ENCODE assay signal across 10 cellular contexts in the genomic region with DNA sequence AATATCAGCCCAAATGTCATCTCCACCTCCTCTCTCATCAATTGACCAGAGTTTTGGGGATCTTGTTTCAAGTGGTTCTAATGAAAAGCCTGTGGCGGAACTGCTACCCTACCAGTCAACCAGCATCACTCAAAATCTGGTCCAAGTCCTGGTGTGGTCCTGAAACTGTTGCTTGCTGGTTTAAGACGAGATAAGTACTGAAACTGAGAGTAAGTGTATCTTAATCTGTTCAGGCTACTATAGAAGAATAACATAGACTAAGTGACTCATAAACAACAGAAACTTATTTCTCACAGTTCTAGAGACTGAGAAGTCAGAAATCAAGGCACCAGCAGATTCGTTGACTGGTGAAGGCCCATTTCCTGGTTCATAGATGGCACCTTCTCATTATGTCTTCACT. TPM values are rescaled to one million over a fixed set of nuclear protein-coding genes. Genes with fewer than 3 reads are reported as not detected.
DNase-seq lines count a peak whose midpoint lies in the region; ATAC-seq and TF ChIP-seq lines count a peak whose summit lies in the region.
"Had no signal": no experiment of that assay in that cellular context is flagged by ENCODE, and none has a peak within 500 bp of the region (broad histone marks: within the 10 kb centered on the region; RNA-seq: fewer than 3 reads in every experiment).

No MANE protein-coding gene starts in this region.

- H3K9me3 ChIP-seq in parathyroid adenoma (ENCODE audit: control insufficient read depth, low read length): no peaks in the 10 kb centered on the region
- H3K9me3 ChIP-seq in psoas muscle: no peaks in the 10 kb centered on the region
- H3K9me3 ChIP-seq: neutrophil had no signal

- H2AFZ ChIP-seq in parathyroid adenoma: peak overlapping the region; percentile 36

- H3K79me2 ChIP-seq in parathyroid adenoma: no peaks in the 10 kb centered on the region

- intact Hi-C loops in left colon (cut with DNase I, micrococcal nuclease) (no loop called here), psoas muscle (cut with DNase I) (no loop called here)

- H3K4me3 ChIP-seq in parathyroid adenoma (ENCODE audit: low read depth, low read length) (no peak overlapping the region), psoas muscle (no peak overlapping the region)

- 88 to 94% (median 89%) methylated on average over 3 of the region's 3 CpGs for WGBS in psoas muscle, 3 donors

- H3K27me3 ChIP-seq in parathyroid adenoma (ENCODE audit: control insufficient read depth, insufficient read depth, low read length) (no peaks in the 10 kb centered on the region), psoas muscle (ENCODE audit: insufficient read depth in 3 of 3, low read length in 2 of 3) (no peaks in the 10 kb centered on the region)

- no peak overlapping the region for H3K9ac ChIP-seq in parathyroid adenoma

- H3K27ac ChIP-seq in parathyroid adenoma (no peak overlapping the region), caudate nucleus (ENCODE audit: low read depth, low read length) (no peak overlapping the region), psoas muscle (no peak overlapping the region)
- H3K27ac ChIP-seq: 22Rv1, neutrophil had no signal

- H3K36me3 ChIP-seq in parathyroid adenoma (ENCODE audit: control insufficient read depth, insufficient read depth, low read length) (no peaks in the 10 kb centered on the region), psoas muscle (ENCODE audit: insufficient read depth in 1 of 2, low read depth in 1 of 2) (no peaks in the 10 kb centered on the region)
- H3K36me3 ChIP-seq: neutrophil had no signal

- DNase-seq in DMS 273 (lab: John Stamatoyannopoulos, UW; ENCODE audit: unreplicated experiment): peak; percentile 7
- no peak for DNase-seq in DMS 273 treated with DMSO at 0.1 percent for 48 hours (lab: John Stamatoyannopoulos, UW)
- DNase-seq in left colon: no peak
- no peak for DNase-seq in caudate nucleus (lab: John Stamatoyannopoulos, UW)
- no peak for DNase-seq in psoas muscle

- H3K4me1 ChIP-seq in parathyroid adenoma (peaks cover 8% of the 10 kb centered on the region), psoas muscle (no peaks in the 10 kb centered on the region)

- H3K4me2 ChIP-seq in parathyroid adenoma (ENCODE audit: low read length): no peak overlapping the region

- ATAC-seq in GM21786 (IDR thresholded peaks at IDR 0.05; ENCODE audit: unreplicated experiment) (peak; percentile 96), HG03469 (IDR thresholded peaks at IDR 0.05; ENCODE audit: unreplicated experiment) (peak; percentile 98), left colon (no peak), psoas muscle (no peak)

- TF ChIP-seq CTCF in parathyroid adenoma (IDR thresholded peaks at IDR 0.05) (no peak), psoas muscle (IDR thresholded peaks at IDR 0.05) (no peak)

RNA-seq across cellular contexts. Expression of a gene that starts 0.9 kb away (rescaled TPM):
- total RNA-seq in left colon: 10 to 100 TPM; 58.0 to 66.5 TPM
- under 1 TPM in 1 of 4 donors, not detected in 3; 0.06 TPM for total RNA-seq in psoas muscle
- under 1 TPM in 1 of 3 donors, not detected in 2; under 0.01 TPM for polyA plus RNA-seq in psoas muscle

Comparison
In these comparisons a context has a peak if more than half of its experiments do, and no peak if none do; other contexts are left out.
1. ATAC-seq: peak in GM21786 (single experiment) and HG03469 (single experiment); none in left colon (single experiment) and psoas muscle (0 of 4).
2. RNA of a gene that starts 0.9 kb away (total RNA-seq): 58.0 to 66.5 TPM in left colon; 0.06 TPM in psoas muscle; every median in the first group is over 10 times any median in the second.